7 cellular contexts compared by ENCODE assay signal in genomic region chr2:140972724-140973123, GRCh38.
"Had no signal": no experiment of that assay in that cellular context is flagged by ENCODE, and none has a peak within 500 bp of the region (broad histone marks: within the 10 kb centered on the region; RNA-seq: fewer than 3 reads in every experiment).

No MANE protein-coding gene starts in this region.

- H3K9me3 ChIP-seq: HAP-1 had no signal

- H3K27ac ChIP-seq: GM23248, HL-60, KMS-11 had no signal

- H3K4me1 ChIP-seq: HAP-1 had no signal

- H3K36me3 ChIP-seq: HAP-1 had no signal

- DNase-seq: GM23248, GOT3, H7, HFFc6 had no signal

- H3K4me3 ChIP-seq: GM23248, HAP-1 had no signal
